Comparison of ENCODE assay signal across 2 cellular contexts in the genomic region with DNA sequence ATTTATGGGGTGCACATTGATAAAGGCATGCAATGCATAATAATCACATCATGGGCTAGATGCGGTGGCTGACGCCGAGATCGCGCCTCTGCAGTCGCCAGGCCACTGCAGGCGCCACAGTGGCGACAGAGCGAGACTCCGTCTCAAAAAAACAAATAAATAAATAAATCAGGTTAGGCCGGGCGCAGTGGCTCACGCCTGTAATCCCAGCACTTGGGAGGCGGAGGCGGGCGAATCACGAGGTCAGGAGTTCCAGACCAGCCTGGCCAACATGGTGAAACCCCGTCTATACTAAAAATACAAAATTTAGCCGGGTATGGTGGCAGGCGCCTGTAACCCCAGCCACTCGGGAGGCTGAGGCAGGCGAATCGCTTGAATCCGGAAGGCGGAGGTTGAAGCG. TPM values are rescaled to one million over a fixed set of nuclear protein-coding genes. Genes with fewer than 3 reads are reported as not detected.
"Had no signal": no experiment of that assay in that cellular context is flagged by ENCODE, and none has a peak within 500 bp of the region (broad histone marks: within the 10 kb centered on the region; RNA-seq: fewer than 3 reads in every experiment).

No MANE protein-coding gene starts in this region.

RNA-seq across cellular contexts. Expression of gene QPRT, which starts 13.6 kb away (rescaled TPM):
- polyA plus RNA-seq: IgD-negative memory B cell had no signal

RNA-seq across cellular contexts. Expression of gene C16orf54, which starts 53.2 kb away (rescaled TPM):
- total RNA-seq: H9 had no signal
